Comparison of ENCODE assay signal across 22 cellular contexts in the genomic region with DNA sequence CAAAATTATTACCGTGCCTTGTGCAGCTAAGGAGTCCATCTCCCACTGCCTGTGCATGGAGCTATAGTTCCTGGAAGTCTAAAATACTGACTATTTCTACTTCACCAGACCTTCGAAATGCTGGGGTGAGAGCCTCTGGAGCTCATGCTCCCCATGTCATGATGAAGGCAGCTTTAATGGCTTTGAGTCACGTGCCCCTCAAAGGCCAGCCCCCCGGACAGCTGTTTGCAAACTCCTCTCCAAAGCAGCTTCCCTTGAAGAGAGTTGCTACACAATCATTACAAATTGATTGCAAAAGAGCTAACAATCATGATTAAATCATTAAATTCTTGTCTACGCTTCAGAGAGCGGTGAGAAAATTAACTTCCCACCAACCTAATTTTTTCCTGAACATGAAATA.
"Had no signal": no experiment of that assay in that cellular context is flagged by ENCODE, and none has a peak within 500 bp of the region (broad histone marks: within the 10 kb centered on the region; RNA-seq: fewer than 3 reads in every experiment).

No MANE protein-coding gene starts in this region.

- H3K27me3 ChIP-seq: testis, upper lobe of right lung, vagina had no signal

- H3K4me1 ChIP-seq: gastrocnemius medialis, heart right ventricle, psoas muscle, sigmoid colon, testis, tibial nerve, upper lobe of right lung, vagina had no signal

- H3K4me3 Mint-ChIP-seq: naive thymus-derived CD4-positive, alpha-beta T cell; nephron progenitor cell; stimulated activated naive B cell treated with anti-CD40 and anti-IgM and Interleukin-4, amounts not matched to agents 10 μg/mL and 1 μg/mL and 100 μg/mL, for 72 hours; stimulated activated naive CD8-positive, alpha-beta T cell treated with anti-CD3 and anti-CD28 coated beads, Interleukin-15, amount 100 ng/mL, for 72 hours had no signal

- ATAC-seq: gastrocnemius medialis; heart right ventricle; left lobe of liver; naive thymus-derived CD4-positive, alpha-beta T cell; psoas muscle; stimulated activated naive B cell treated with anti-CD40 and anti-IgM and Interleukin-4, amounts not matched to agents 10 μg/mL and 1 μg/mL and 100 μg/mL, for 72 hours; stimulated activated naive CD8-positive, alpha-beta T cell treated with anti-CD3 and anti-CD28 coated beads, Interleukin-15, amount 100 ng/mL, for 72 hours; upper lobe of right lung had no signal

- H3K27ac Mint-ChIP-seq: naive thymus-derived CD4-positive, alpha-beta T cell; nephron progenitor cell; stimulated activated naive B cell treated with anti-CD40 and anti-IgM and Interleukin-4, amounts not matched to agents 10 μg/mL and 1 μg/mL and 100 μg/mL, for 72 hours; stimulated activated naive CD8-positive, alpha-beta T cell treated with anti-CD3 and anti-CD28 coated beads, Interleukin-15, amount 100 ng/mL, for 72 hours had no signal

- H3K36me3 ChIP-seq: gastrocnemius medialis, heart right ventricle, neutrophil, sigmoid colon, tibial nerve, upper lobe of right lung, vagina had no signal

- DNase-seq: dorsolateral prefrontal cortex; effector CD8-positive, alpha-beta T cell; gastrocnemius medialis; heart right ventricle; hypothalamus; kidney glomerular epithelial cell; mammary epithelial cell; naive thymus-derived CD4-positive, alpha-beta T cell; nephron progenitor cell; psoas muscle; sigmoid colon; stimulated activated CD4-positive, alpha-beta T cell treated with anti-CD3 and anti-CD28 coated beads, Interleukin-2, amount 100 ng/mL, for 24 hours; stimulated activated CD4-positive, alpha-beta T cell treated with anti-CD3 and anti-CD28 coated beads, Interleukin-4, amount 100 ng/mL, for 4 hours; stimulated activated naive B cell treated with anti-CD40 and anti-IgM and Interleukin-4, amounts not matched to agents 10 μg/mL and 1 μg/mL and 100 μg/mL, for 72 hours; stimulated activated naive CD8-positive, alpha-beta T cell treated with anti-CD3 and anti-CD28 coated beads, Interleukin-15, amount 100 ng/mL, for 72 hours; testis; upper lobe of right lung had no signal

- H3K4me3 ChIP-seq: dorsolateral prefrontal cortex, gastrocnemius medialis, heart right ventricle, psoas muscle, sigmoid colon, skin epidermis, testis, tibial nerve, upper lobe of right lung, vagina had no signal

- H3K27ac ChIP-seq: dorsolateral prefrontal cortex, gastrocnemius medialis, heart right ventricle, neutrophil, psoas muscle, sigmoid colon, skin epidermis, testis, tibial nerve, upper lobe of right lung, vagina had no signal

- H3K9me3 ChIP-seq: gastrocnemius medialis, neutrophil, sigmoid colon, testis, upper lobe of right lung, vagina had no signal

- H3K4me1 Mint-ChIP-seq: naive thymus-derived CD4-positive, alpha-beta T cell; stimulated activated naive B cell treated with anti-CD40 and anti-IgM and Interleukin-4, amounts not matched to agents 10 μg/mL and 1 μg/mL and 100 μg/mL, for 72 hours; stimulated activated naive CD8-positive, alpha-beta T cell treated with anti-CD3 and anti-CD28 coated beads, Interleukin-15, amount 100 ng/mL, for 72 hours had no signal

- H3K36me3 Mint-ChIP-seq: naive thymus-derived CD4-positive, alpha-beta T cell; stimulated activated naive B cell treated with anti-CD40 and anti-IgM and Interleukin-4, amounts not matched to agents 10 μg/mL and 1 μg/mL and 100 μg/mL, for 72 hours had no signal
